In the genomic region with DNA sequence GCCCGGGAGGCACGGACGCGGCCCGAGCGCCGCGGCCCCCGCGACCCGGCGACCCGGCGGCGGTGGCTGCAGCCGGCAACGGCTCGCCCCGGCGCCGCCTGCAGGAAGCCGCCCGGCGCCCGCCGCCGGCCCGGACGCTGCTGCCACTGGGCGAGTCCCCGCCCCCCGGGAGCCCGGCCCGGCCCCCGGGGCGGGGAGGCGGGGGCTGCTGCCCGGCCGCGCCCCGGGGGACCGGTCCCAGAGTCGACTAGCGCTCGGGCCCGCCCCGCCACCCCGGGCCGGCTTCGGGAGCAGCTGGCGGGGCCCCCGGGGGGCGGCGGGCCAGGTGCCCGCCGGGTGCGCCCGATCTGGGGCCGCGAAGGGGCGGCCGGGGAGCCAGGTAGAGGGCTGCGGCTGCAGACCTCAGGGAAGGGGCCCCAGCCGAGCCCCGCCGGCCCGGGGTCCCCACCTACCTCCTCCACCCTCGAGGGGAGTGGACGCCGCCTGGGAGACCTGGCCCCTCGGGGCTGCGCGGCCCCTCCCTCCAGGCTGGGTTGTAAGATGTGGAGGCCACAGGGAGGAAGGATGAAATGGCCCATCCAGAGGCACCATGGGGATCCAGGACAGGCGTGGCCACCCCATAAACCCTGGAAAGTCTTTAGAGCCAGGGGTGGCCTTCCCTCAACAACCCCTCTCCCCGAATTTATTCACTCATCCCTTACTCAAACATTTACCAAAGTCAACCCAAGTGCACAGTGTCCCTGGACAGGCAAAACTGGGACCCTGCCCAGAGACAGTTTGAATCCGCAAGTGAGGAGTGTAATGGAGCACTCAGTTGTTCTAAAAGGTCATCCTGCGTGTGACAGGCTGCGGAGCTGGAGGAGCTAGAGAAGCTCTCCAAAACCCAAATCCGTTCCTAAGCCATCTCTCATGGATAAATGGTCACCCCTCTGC, we compare ENCODE assay signal across 7 cellular contexts.
A peak's percentile ranks its signal among the peaks of the same experiment; 100 is the strongest.
DNase-seq lines count a peak whose midpoint lies in the region; ATAC-seq and TF ChIP-seq lines count a peak whose summit lies in the region.

TSS of gene CDYL2 (minus strand) at position 148 of the 933 bp plus-strand sequence. CDS start 425 bp downstream, outside the sequence.

- in situ Hi-C loops in astrocyte of the cerebellum (cut with HindIII; ENCODE audit: low sequenced_read_pairs) = no loop called here

- TF ChIP-seq CTCF in astrocyte of the cerebellum (IDR thresholded peaks at IDR 0.05; ENCODE audit: low read depth, low read length, missing control alignments) = no peak

- H3K4me3 ChIP-seq in astrocyte of the cerebellum (ENCODE audit: low read depth, low read length) (peak within 1 kb of the TSS; percentile 63), iPS-11a (ENCODE audit: low read depth, low read length) (peak within 1 kb of the TSS; percentile 70), skin epidermis (peak within 1 kb of the TSS; percentile 39 to 61 (median 52))

- peak; percentile 82 for ATAC-seq in GM18867 (IDR thresholded peaks at IDR 0.05; ENCODE audit: unreplicated experiment)
- peak; percentile 75 for ATAC-seq in HG02870 (IDR thresholded peaks at IDR 0.05; ENCODE audit: unreplicated experiment)

- DNase-seq in SKM-1 treated with dmso at 0.1 percent for 144 hours (lab: John Stamatoyannopoulos, UW; ENCODE audit: unreplicated experiment) = peak; percentile 54
- no peak for DNase-seq in astrocyte of the cerebellum (ENCODE audit: low read depth)
- DNase-seq in cortex of kidney (lab: John Stamatoyannopoulos, UW) = no peak

- peak within 1 kb of the TSS in 15 of 21 experiments; percentile 22 to 78 (median 54) for H3K27ac ChIP-seq in skin epidermis
